8 cellular contexts compared by ENCODE assay signal in the genomic region with DNA sequence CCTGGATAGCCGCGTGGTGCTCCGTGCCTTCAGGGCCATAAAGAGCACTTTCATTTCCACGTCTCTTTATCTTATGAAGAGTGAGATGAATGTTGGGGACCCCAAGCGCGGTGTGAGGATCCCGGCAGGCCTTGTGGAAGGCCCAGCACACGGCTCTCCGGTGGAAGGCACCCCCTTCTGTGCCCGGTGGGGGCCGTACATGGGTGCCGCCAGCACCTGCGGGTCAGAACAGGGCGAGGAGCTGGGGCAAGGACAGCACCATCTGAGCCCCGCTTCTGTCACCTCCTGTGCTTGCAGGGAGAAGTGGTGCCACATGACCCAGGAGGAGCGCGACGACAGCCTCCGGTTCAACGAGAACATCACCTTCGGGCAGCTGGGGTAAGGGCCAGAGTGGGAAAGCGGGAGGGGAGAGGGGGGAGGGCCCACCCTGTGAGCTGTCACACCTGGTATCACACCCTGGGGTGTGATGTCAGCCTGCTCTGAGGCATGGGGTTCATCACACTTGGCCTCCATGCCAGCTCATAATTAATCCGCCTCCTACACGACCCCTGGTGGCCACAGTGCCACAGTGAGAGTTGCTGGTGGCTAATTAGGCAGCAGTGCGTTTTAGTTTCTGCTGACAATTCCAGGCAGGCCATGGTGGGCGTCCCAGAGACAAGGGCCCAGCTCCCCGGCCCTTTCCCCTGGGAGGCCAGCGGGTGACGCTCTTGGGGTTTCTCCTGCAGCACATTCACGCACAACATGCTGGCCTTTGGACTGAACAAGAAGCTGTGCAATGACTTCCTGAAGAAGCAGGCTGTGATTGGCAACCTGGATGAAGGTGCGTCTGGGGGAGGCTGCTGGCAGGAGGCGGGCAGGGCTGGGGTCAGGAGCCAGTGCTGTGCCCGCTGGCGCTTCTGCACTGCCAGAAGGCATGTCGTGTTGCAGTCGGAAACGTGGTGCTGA. TPM values are rescaled to one million over a fixed set of nuclear protein-coding genes. Genes with fewer than 3 reads are reported as not detected.
DNase-seq lines count a peak whose midpoint lies in the region; ATAC-seq and TF ChIP-seq lines count a peak whose summit lies in the region.

No MANE protein-coding gene starts in this region.

- DNase-seq in NCI-H1417 (lab: John Stamatoyannopoulos, UW) (peak; percentile 8 to 84 (median 72)), NCI-H1417 treated with DMSO at 0.1 percent for 48 hours (lab: John Stamatoyannopoulos, UW) (no peak), HUDEP-2 (lab: John Stamatoyannopoulos, UW; ENCODE audit: unreplicated experiment in 76 of 76) (peak in 69 of 76 experiments; percentile 5 to 77 (median 54)), SK-N-DZ (ENCODE audit: low spot score) (peak; percentile 79), cardiac muscle cell (ENCODE audit: low read depth in 1 of 2, low spot score in 1 of 2) (peak; percentile 65 to 77), retina (peak; percentile 84)
- DNase-seq in activated naive CD4-positive, alpha-beta T cell treated with anti-CD3 and anti-CD28 coated beads for 36 hours = peak; percentile 88

- H3K9me3 Mint-ChIP-seq in activated naive CD4-positive, alpha-beta T cell treated with anti-CD3 and anti-CD28 coated beads for 36 hours = no peaks in the 10 kb centered on the region

- H3K4me1 ChIP-seq in cardiac muscle cell (ENCODE audit: low read depth) = peaks cover 52% of the 10 kb centered on the region

- H3K27me3 Mint-ChIP-seq in activated naive CD4-positive, alpha-beta T cell treated with anti-CD3 and anti-CD28 coated beads for 36 hours (ENCODE audit: low read depth) = no peaks in the 10 kb centered on the region

- no peaks in the 10 kb centered on the region for H3K27me3 ChIP-seq in cardiac muscle cell

- H3K27ac ChIP-seq in cardiac muscle cell = no peak overlapping the region

- H3K36me3 ChIP-seq in cardiac muscle cell = no peaks in the 10 kb centered on the region

- peak; percentile 67 for TF ChIP-seq CTCF in cardiac muscle cell (IDR thresholded peaks at IDR 0.05; ENCODE audit: low read depth, low read length)

- H3K4me3 ChIP-seq in cardiac muscle cell = no peak overlapping the region

- H3K4me1 Mint-ChIP-seq in activated naive CD4-positive, alpha-beta T cell treated with anti-CD3 and anti-CD28 coated beads for 36 hours (ENCODE audit: low read depth) = peaks cover 23% of the 10 kb centered on the region

- no peak for ATAC-seq in GM21381 (IDR thresholded peaks at IDR 0.05; ENCODE audit: unreplicated experiment)

- CTCF ChIA-PET in activated naive CD4-positive, alpha-beta T cell treated with anti-CD3 and anti-CD28 coated beads for 36 hours (lab: Charles Lee) = interaction anchor here (0.6 to 2.7 kb wide), 21 partner anchors 13 to 242 kb away, joined by 3 to 20 read pairs (median 5); partner anchors contain the start of genes CIBAR2, KIAA0513 and ZDHHC7

- H3K36me3 Mint-ChIP-seq in activated naive CD4-positive, alpha-beta T cell treated with anti-CD3 and anti-CD28 coated beads for 36 hours (ENCODE audit: low read depth) = no peaks in the 10 kb centered on the region

- no peak overlapping the region for H3K4me3 Mint-ChIP-seq in activated naive CD4-positive, alpha-beta T cell treated with anti-CD3 and anti-CD28 coated beads for 36 hours

- H3K9me3 ChIP-seq in cardiac muscle cell (ENCODE audit: low read depth) = no peaks in the 10 kb centered on the region

- no peak overlapping the region for H3K27ac Mint-ChIP-seq in activated naive CD4-positive, alpha-beta T cell treated with anti-CD3 and anti-CD28 coated beads for 36 hours

- intact Hi-C loops in activated naive CD4-positive, alpha-beta T cell treated with anti-CD3 and anti-CD28 coated beads for 36 hours (cut with micrococcal nuclease) = loop anchor here (1.0 kb wide), 5 partner anchors 31 to 332 kb away; partner anchors contain the start of gene ZDHHC7

RNA-seq across cellular contexts. Expression of gene CIBAR2, which starts 25.7 kb away (rescaled TPM):
- not detected in 2 replicates for polyA plus RNA-seq in SK-N-DZ (2014; cell fraction: cytosol; rRNA removed)
- 0.38 TPM in 1 of 2 replicates, not detected in the other for polyA plus RNA-seq in SK-N-DZ (2014; cell fraction: nucleus; rRNA removed)
- total RNA-seq in activated naive CD4-positive, alpha-beta T cell treated with anti-CD3 and anti-CD28 coated beads for 36 hours = not detected
- not detected in 2 replicates for total RNA-seq in cardiac muscle cell
- not detected in 2 replicates for polyA plus RNA-seq in cardiac muscle cell

RNA-seq across cellular contexts. Expression of gene KIAA0513, which starts 59.0 kb away (rescaled TPM):
- 2.2 and 2.8 TPM in 2 replicates for polyA plus RNA-seq in SK-N-DZ (2014; cell fraction: cytosol; rRNA removed)
- polyA plus RNA-seq in SK-N-DZ (2014; cell fraction: nucleus; rRNA removed) = 0.80 and 1.2 TPM in 2 replicates
- 1 to 10 TPM; 9.7 to 9.8 TPM for total RNA-seq in activated naive CD4-positive, alpha-beta T cell treated with anti-CD3 and anti-CD28 coated beads for 36 hours
- total RNA-seq in cardiac muscle cell = 23.4 and 24.6 TPM in 2 replicates
- 12.8 and 29.1 TPM in 2 replicates for polyA plus RNA-seq in cardiac muscle cell
